19 cellular contexts compared by ENCODE assay signal in genomic region chr1:53465023-53465957, GRCh38. TPM values are rescaled to one million over a fixed set of nuclear protein-coding genes. Genes with fewer than 3 reads are reported as not detected.
DNase-seq lines count a peak whose midpoint lies in the region; ATAC-seq and TF ChIP-seq lines count a peak whose summit lies in the region.
"Had no signal": no experiment of that assay in that cellular context is flagged by ENCODE, and none has a peak within 500 bp of the region (broad histone marks: within the 10 kb centered on the region; RNA-seq: fewer than 3 reads in every experiment).

No MANE protein-coding gene starts in this region.

- ATAC-seq in left ventricle myocardium superior = peak; percentile 24
- no peak for ATAC-seq in heart right ventricle
- no peak for ATAC-seq in GM18519 (IDR thresholded peaks at IDR 0.05; ENCODE audit: low FRiP score, unreplicated experiment)
- ATAC-seq in GM19023 (IDR thresholded peaks at IDR 0.05; ENCODE audit: unreplicated experiment) = no peak
- ATAC-seq: A549, K562 had no signal

- 61 to 63% methylated on average over 4 of the region's 4 CpGs for WGBS in heart right ventricle, 2 donors

- H3K27ac ChIP-seq in heart right ventricle (no peak overlapping the region), coronary artery (no peak overlapping the region)
- H3K27ac ChIP-seq: A549, C4-2B, GM23248, PC-9 had no signal

- no peak overlapping the region for H3K27ac Mint-ChIP-seq in activated CD4-positive, alpha-beta memory T cell treated with anti-CD3 and anti-CD28 coated beads, Interleukin-2, amount 10 ng/mL, durations not matched to agents 7 days and 5 days

- H3K4me1 Mint-ChIP-seq in activated CD4-positive, alpha-beta memory T cell treated with anti-CD3 and anti-CD28 coated beads, Interleukin-2, amount 10 ng/mL, durations not matched to agents 7 days and 5 days = no peaks in the 10 kb centered on the region

- H3K4me3 ChIP-seq in heart right ventricle (no peak overlapping the region), coronary artery (no peak overlapping the region)
- H3K4me3 ChIP-seq: A549, GM23248, K562, MG63, PC-9 had no signal

- H3K9me3 Mint-ChIP-seq in activated CD4-positive, alpha-beta memory T cell treated with anti-CD3 and anti-CD28 coated beads, Interleukin-2, amount 10 ng/mL, durations not matched to agents 7 days and 5 days = no peaks in the 10 kb centered on the region

- H3K4me3 Mint-ChIP-seq in activated CD4-positive, alpha-beta memory T cell treated with anti-CD3 and anti-CD28 coated beads, Interleukin-2, amount 10 ng/mL, durations not matched to agents 7 days and 5 days = no peak overlapping the region

- H3K27me3 Mint-ChIP-seq in activated CD4-positive, alpha-beta memory T cell treated with anti-CD3 and anti-CD28 coated beads, Interleukin-2, amount 10 ng/mL, durations not matched to agents 7 days and 5 days = no peaks in the 10 kb centered on the region

- DNase-seq in left ventricle myocardium superior = no peak
- no peak for DNase-seq in heart right ventricle
- DNase-seq in NCI-H2171 treated with DMSO at 0.1 percent for 48 hours (lab: John Stamatoyannopoulos, UW) = peak; percentile 88
- DNase-seq in coronary artery (ENCODE audit: low spot score) = peak; percentile 38
- no peak for DNase-seq in stimulated activated CD8-positive, alpha-beta memory T cell treated with anti-CD3 and anti-CD28 coated beads, Interleukin-4, amount 100 ng/mL, for 48 hours
- no peak for DNase-seq in activated CD4-positive, alpha-beta memory T cell treated with anti-CD3 and anti-CD28 coated beads, Interleukin-2, amount 10 ng/mL, durations not matched to agents 7 days and 5 days
- DNase-seq: COR-L47, GM23248, MG63, NCI-H1105, NCI-H187 treated with DMSO at 0.1 percent for 48 hours, NCI-H510A treated with DMSO at 0.1 percent for 48 hours had no signal

- H3K9me3 ChIP-seq in heart right ventricle = no peaks in the 10 kb centered on the region
- H3K9me3 ChIP-seq: A549, MG63 had no signal

- intact Hi-C loops in left ventricle myocardium superior (cut with micrococcal nuclease) = no loop called here
- intact Hi-C loops in heart right ventricle (cut with DNase I) = no loop called here

- H3K36me3 ChIP-seq in heart right ventricle = no peaks in the 10 kb centered on the region
- H3K36me3 ChIP-seq: MG63 had no signal

- POLR2A ChIA-PET in activated CD4-positive, alpha-beta memory T cell treated with anti-CD3 and anti-CD28 coated beads, Interleukin-2, amount 10 ng/mL, durations not matched to agents 7 days and 5 days (lab: Charles Lee) = no interaction called here

- peaks cover 0 to 7% (median 0%) of the 10 kb centered on the region in 7 donors for H3K27me3 ChIP-seq in heart right ventricle
- H3K27me3 ChIP-seq: MG63 had no signal

- TF ChIP-seq CTCF in heart right ventricle (IDR thresholded peaks at IDR 0.05) (no peak), coronary artery (IDR thresholded peaks at IDR 0.05) (no peak)

- CTCF ChIA-PET in activated CD4-positive, alpha-beta memory T cell treated with anti-CD3 and anti-CD28 coated beads, Interleukin-2, amount 10 ng/mL, durations not matched to agents 7 days and 5 days (lab: Charles Lee) = interaction anchor here (0.7 to 1.7 kb wide), 8 partner anchors 8 to 289 kb away, joined by 3 to 6 read pairs (median 3); no protein-coding TSS in a partner anchor

- H3K36me3 Mint-ChIP-seq in activated CD4-positive, alpha-beta memory T cell treated with anti-CD3 and anti-CD28 coated beads, Interleukin-2, amount 10 ng/mL, durations not matched to agents 7 days and 5 days (ENCODE audit: low read depth) = no peaks in the 10 kb centered on the region

- H3K4me1 ChIP-seq in heart right ventricle = peaks cover 0 to 10% (median 0%) of the 10 kb centered on the region in 9 donors
- H3K4me1 ChIP-seq: A549 had no signal

RNA-seq across cellular contexts. Expression of gene DMRTB1, which starts 6.1 kb away (rescaled TPM):
- total RNA-seq in left ventricle myocardium superior (not detected), heart right ventricle (not detected)
- not detected for polyA plus RNA-seq in heart right ventricle
- total RNA-seq in activated CD4-positive, alpha-beta memory T cell treated with anti-CD3 and anti-CD28 coated beads, Interleukin-2, amount 10 ng/mL, durations not matched to agents 7 days and 5 days = not detected
- total RNA-seq: GM23248, PC-9, SK-MEL-5 had no signal
- polyA plus RNA-seq: A549, GM23248 had no signal

Comparison
In these comparisons a context has a peak if more than half of its experiments do, and no peak if none do; other contexts are left out.
1. DNase-seq: peak in NCI-H2171 treated with DMSO at 0.1 percent for 48 hours (single experiment) and coronary artery (single experiment); none in left ventricle myocardium superior (single experiment), heart right ventricle (0 of 2), stimulated activated CD8-positive, alpha-beta memory T cell treated with anti-CD3 and anti-CD28 coated beads, Interleukin-4, amount 100 ng/mL, for 48 hours (single experiment) and activated CD4-positive, alpha-beta memory T cell treated with anti-CD3 and anti-CD28 coated beads, Interleukin-2, amount 10 ng/mL, durations not matched to agents 7 days and 5 days (single experiment).